Comparison of ENCODE assay signal across 14 cellular contexts in genomic region chr10:5285186-5285585, GRCh38.
"Had no signal": no experiment of that assay in that cellular context is flagged by ENCODE, and none has a peak within 500 bp of the region (broad histone marks: within the 10 kb centered on the region; RNA-seq: fewer than 3 reads in every experiment).

No MANE protein-coding gene starts in this region.

- H3K27ac ChIP-seq: ovary, testis, VCaP had no signal

- DNase-seq: activated CD8-positive, alpha-beta memory T cell treated with anti-CD3 and anti-CD28 coated beads, Interleukin-2, amount 50 U/mL, for 48 hours; activated naive CD4-positive, alpha-beta T cell treated with anti-CD3 and anti-CD28 coated beads, Interleukin-2, amount 50 U/mL, for 16 hours; amniotic stem cell; mammary epithelial cell; nephron progenitor cell; ovary; stimulated activated CD4-positive, alpha-beta T cell treated with anti-CD3 and anti-CD28 coated beads, Interleukin-4, amount 100 ng/mL, for 24 hours; stimulated activated naive CD8-positive, alpha-beta T cell treated with anti-CD3 and anti-CD28 coated beads, Interleukin-15, amount 100 ng/mL, for 72 hours; SW 1271; testis had no signal

- H3K27ac Mint-ChIP-seq: brain, nephron progenitor cell had no signal

- H3K4me1 ChIP-seq: testis had no signal

- H3K27me3 Mint-ChIP-seq: stimulated activated naive CD8-positive, alpha-beta T cell treated with anti-CD3 and anti-CD28 coated beads, Interleukin-15, amount 100 ng/mL, for 72 hours had no signal

- H3K27me3 ChIP-seq: ovary, testis had no signal

- H3K4me3 ChIP-seq: ovary, testis had no signal

- H3K4me3 Mint-ChIP-seq: activated CD8-positive, alpha-beta T cell treated with anti-CD3 and anti-CD28 coated beads, Interleukin-2, amount 10 ng/mL, durations not matched to agents 7 days and 5 days; brain; nephron progenitor cell had no signal

- H3K36me3 Mint-ChIP-seq: brain had no signal

- H3K9me3 ChIP-seq: ovary, testis had no signal

- H3K36me3 ChIP-seq: ovary had no signal

- ATAC-seq: esophagus mucosa had no signal
